ENCODE assay signal across 9 cellular contexts in genomic region chr22:20624161-20624616, GRCh38.
DNase-seq lines count a peak whose midpoint lies in the region; ATAC-seq and TF ChIP-seq lines count a peak whose summit lies in the region.
"Had no signal": no experiment of that assay in that cellular context is flagged by ENCODE, and none has a peak within 500 bp of the region (broad histone marks: within the 10 kb centered on the region; RNA-seq: fewer than 3 reads in every experiment).

No MANE protein-coding gene starts in this region.

- H3K36me3 Mint-ChIP-seq in activated CD4-positive, alpha-beta memory T cell treated with anti-CD3 and anti-CD28 coated beads, Interleukin-2, amount 10 ng/mL, durations not matched to agents 7 days and 5 days (ENCODE audit: low read depth) = no peaks in the 10 kb centered on the region

- H3K4me1 Mint-ChIP-seq in activated CD4-positive, alpha-beta memory T cell treated with anti-CD3 and anti-CD28 coated beads, Interleukin-2, amount 10 ng/mL, durations not matched to agents 7 days and 5 days = peaks cover 11% of the 10 kb centered on the region

- POLR2A ChIA-PET in activated CD4-positive, alpha-beta memory T cell treated with anti-CD3 and anti-CD28 coated beads, Interleukin-2, amount 10 ng/mL, durations not matched to agents 7 days and 5 days (lab: Charles Lee) = interaction anchor here (1.0 kb wide), 1 partner anchor 22 kb away, joined by 3 read pairs; no protein-coding TSS in a partner anchor
- POLR2A ChIA-PET in RWPE1 (lab: Yijun Ruan, JAX; ENCODE audit: low non-redundant PET) = no interaction called here

- ATAC-seq in GM19324 (IDR thresholded peaks at IDR 0.05; ENCODE audit: low FRiP score, unreplicated experiment) (peak; percentile 51), HG02763 (IDR thresholded peaks at IDR 0.05; ENCODE audit: unreplicated experiment) (peak; percentile 63)

- TF ChIP-seq CTCF in RWPE1 (conservative IDR thresholded peaks at IDR 0.05; ENCODE audit: low read depth) = no peak

- no peak overlapping the region for H3K27ac ChIP-seq in RWPE1
- H3K27ac ChIP-seq: skin epidermis had no signal

- H3K27me3 Mint-ChIP-seq in activated CD4-positive, alpha-beta memory T cell treated with anti-CD3 and anti-CD28 coated beads, Interleukin-2, amount 10 ng/mL, durations not matched to agents 7 days and 5 days = peaks cover 4% of the 10 kb centered on the region

- no peak overlapping the region for H3K4me3 Mint-ChIP-seq in activated CD4-positive, alpha-beta memory T cell treated with anti-CD3 and anti-CD28 coated beads, Interleukin-2, amount 10 ng/mL, durations not matched to agents 7 days and 5 days

- peak; percentile 50 for DNase-seq in activated CD4-positive, alpha-beta memory T cell treated with anti-CD3 and anti-CD28 coated beads, Interleukin-2, amount 10 ng/mL, durations not matched to agents 7 days and 5 days
- DNase-seq in stimulated activated CD4-positive, alpha-beta T cell treated with anti-CD3 and anti-CD28 coated beads, TNF-alpha, amount 100 ng/mL, for 48 hours (ENCODE audit: low read depth in 3 of 3) = peak; percentile 36 to 55 (median 41)
- no peak for DNase-seq in RWPE1 (ENCODE audit: low spot score)
- no peak for DNase-seq in dermis blood vessel endothelial cell
- no peak for DNase-seq in NCI-H2107 treated with DMSO at 0.1 percent for 48 hours (lab: John Stamatoyannopoulos, UW; ENCODE audit: unreplicated experiment)
- DNase-seq: NCI-H2227 treated with DMSO at 0.1 percent for 48 hours had no signal

- no peaks in the 10 kb centered on the region for H3K9me3 Mint-ChIP-seq in activated CD4-positive, alpha-beta memory T cell treated with anti-CD3 and anti-CD28 coated beads, Interleukin-2, amount 10 ng/mL, durations not matched to agents 7 days and 5 days

- CTCF ChIA-PET in activated CD4-positive, alpha-beta memory T cell treated with anti-CD3 and anti-CD28 coated beads, Interleukin-2, amount 10 ng/mL, durations not matched to agents 7 days and 5 days (lab: Charles Lee) = interaction anchor here (0.7 kb wide), 1 partner anchor 1000 kb away, joined by 4 read pairs; no protein-coding TSS in a partner anchor
- CTCF ChIA-PET in RWPE1 (lab: Yijun Ruan, JAX) = no interaction called here

- H3K27ac Mint-ChIP-seq in activated CD4-positive, alpha-beta memory T cell treated with anti-CD3 and anti-CD28 coated beads, Interleukin-2, amount 10 ng/mL, durations not matched to agents 7 days and 5 days = no peak overlapping the region

Comparison
In these comparisons a context has a peak if more than half of its experiments do, and no peak if none do; other contexts are left out.
1. DNase-seq: peak in activated CD4-positive, alpha-beta memory T cell treated with anti-CD3 and anti-CD28 coated beads, Interleukin-2, amount 10 ng/mL, durations not matched to agents 7 days and 5 days (single experiment) and stimulated activated CD4-positive, alpha-beta T cell treated with anti-CD3 and anti-CD28 coated beads, TNF-alpha, amount 100 ng/mL, for 48 hours (3 of 3); none in RWPE1 (single experiment), dermis blood vessel endothelial cell (single experiment) and NCI-H2107 treated with DMSO at 0.1 percent for 48 hours (single experiment).